ENCODE assay signal across 8 cellular contexts in the genomic region with DNA sequence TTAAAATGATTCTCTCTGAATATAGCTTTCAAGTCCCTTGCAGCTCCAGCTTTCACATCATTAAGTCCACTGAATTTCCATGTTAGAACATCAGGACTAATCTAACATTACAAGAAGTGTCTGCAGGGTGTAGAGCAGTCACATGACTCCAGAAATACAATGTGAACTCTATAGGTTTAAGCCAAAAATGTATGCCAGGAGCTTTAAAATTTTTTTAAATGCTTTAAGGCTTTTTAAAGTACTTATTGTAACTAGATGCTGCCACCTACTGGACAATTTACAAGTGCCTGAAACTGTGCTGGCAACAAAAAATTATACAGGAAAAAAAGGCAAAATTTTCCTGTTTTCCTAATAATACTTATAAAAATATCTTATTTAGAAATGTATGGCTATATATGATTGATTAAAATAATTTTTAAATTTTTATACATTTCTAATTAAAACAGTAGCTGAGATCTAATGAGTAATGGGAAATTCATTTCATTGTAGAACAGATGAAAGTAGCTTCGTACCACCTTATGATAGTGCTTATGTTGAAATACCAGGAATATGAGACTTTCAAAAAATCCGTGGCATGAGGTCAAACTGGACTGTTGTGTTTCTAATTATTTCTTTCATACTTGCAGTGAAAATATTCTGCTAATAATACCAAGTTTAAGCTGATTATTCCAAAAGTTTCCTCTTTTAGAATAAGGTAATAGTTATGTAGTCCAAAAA. TPM values are rescaled to one million over a fixed set of nuclear protein-coding genes. Genes with fewer than 3 reads are reported as not detected.
A peak's percentile ranks its signal among the peaks of the same experiment; 100 is the strongest.
DNase-seq lines count a peak whose midpoint lies in the region; ATAC-seq, FAIRE-seq and TF ChIP-seq lines count a peak whose summit lies in the region.

No MANE protein-coding gene starts in this region.

- no peak overlapping the region for H3K4me2 ChIP-seq in GM23248 (ENCODE audit: unreplicated experiment)
- no peak overlapping the region for H3K4me2 ChIP-seq in K562 (ENCODE audit: insufficient read depth, low read length)

- peaks cover 10% of the 10 kb centered on the region; the same call in 1 of the 2 replicates for H3F3A ChIP-seq in GM23248 (ENCODE audit: insufficient read depth)

- H3K9me1 ChIP-seq in K562 (ENCODE audit: control insufficient read depth, insufficient read depth, low read length), result no peaks in the 10 kb centered on the region

- H2AFZ ChIP-seq in GM23248 (0 out of 2 replicates have a peak overlapping the region, but pooled peaks have one; percentile 8), K562 (ENCODE audit: low read depth, low read length) (no peak overlapping the region)

- DNase-seq in CD14-positive monocyte (ENCODE audit: low spot score) (no peak), GM23248 (peak; percentile 84), NCI-H526 treated with DMSO at 0.1 percent for 48 hours (lab: John Stamatoyannopoulos, UW) (peak; percentile 54), K562 (ENCODE audit: extremely low read depth in 1 of 4, low spot score in 3 of 4) (peak; percentile 22 to 70 (median 23)), right lobe of liver (no peak)
- DNase-seq in activated T-helper 2 cell treated with anti-CD3 and anti-CD28 coated beads, Interferon-gamma antibody, Interleukin-2, Interleukin-4, amounts not matched to agents 10 μg/mL and 5 μg/mL and 100 μg/mL, durations not matched to agents 14 hours and 24 hours and 36 hours (ENCODE audit: low spot score), result no peak

- ATAC-seq in K562 (peak; percentile 59; the same call in 2 of the 3 replicates), right lobe of liver (peak in 2 of 4 donors; percentile 38 to 43), HG02852 (IDR thresholded peaks at IDR 0.05; ENCODE audit: unreplicated experiment) (no peak), HG03175 (IDR thresholded peaks at IDR 0.05; ENCODE audit: unreplicated experiment) (no peak)

- H4K20me1 ChIP-seq in GM23248 (ENCODE audit: insufficient read depth), result no peaks in the 10 kb centered on the region
- no peaks in the 10 kb centered on the region for H4K20me1 ChIP-seq in K562 (replicated peaks; ENCODE audit: control insufficient read depth, insufficient read depth, low read length)

- peak; percentile 91 to 93 for TF ChIP-seq RAD21 in K562 (CRISPR knock-in tag; conservative IDR thresholded peaks at IDR 0.05 in 1 of 2, IDR thresholded peaks at IDR 0.05 in 1 of 2)

- peaks cover 0 to 3% (median 0%) of the 10 kb centered on the region in 3 donors for H3K27me3 Mint-ChIP-seq in CD14-positive monocyte (ENCODE audit: low read depth in 3 of 3)
- peaks cover 59% of the 10 kb centered on the region for H3K27me3 Mint-ChIP-seq in activated T-helper 2 cell treated with anti-CD3 and anti-CD28 coated beads, Interferon-gamma antibody, Interleukin-2, Interleukin-4, amounts not matched to agents 10 μg/mL and 5 μg/mL and 100 μg/mL, durations not matched to agents 14 hours and 24 hours and 36 hours (ENCODE audit: low read depth)

- H3K9ac ChIP-seq in GM23248 (no peak overlapping the region; the same call in 1 of the 2 replicates), K562 (ENCODE audit: insufficient read depth in 1 of 2, low read depth in 2 of 2, low read length in 2 of 2) (no peak overlapping the region)

- FAIRE-seq in K562 (lab: Jason Lieb, UNC), result peak; percentile 70

- no peak for TF ChIP-seq EP300 in K562 (IDR thresholded peaks at IDR 0.05; ENCODE audit: low read length)

- POLR2A ChIA-PET in K562 (lab: Yijun Ruan, JAX), result interaction anchor here (0.8 to 1.5 kb wide), 3 partner anchors 21 to 71 kb away, joined by 4 to 5 read pairs (median 4); no protein-coding TSS in a partner anchor

- H3K4me3 ChIP-seq in GM23248, result no peak overlapping the region
- no peak overlapping the region for H3K4me3 ChIP-seq in K562
- no peak overlapping the region for H3K4me3 ChIP-seq in right lobe of liver

- H3K4me1 Mint-ChIP-seq in CD14-positive monocyte, result no peaks in the 10 kb centered on the region
- no peaks in the 10 kb centered on the region for H3K4me1 Mint-ChIP-seq in activated T-helper 2 cell treated with anti-CD3 and anti-CD28 coated beads, Interferon-gamma antibody, Interleukin-2, Interleukin-4, amounts not matched to agents 10 μg/mL and 5 μg/mL and 100 μg/mL, durations not matched to agents 14 hours and 24 hours and 36 hours (ENCODE audit: low read depth)

- H3K9me3 ChIP-seq in GM23248 (ENCODE audit: low read depth) (no peaks in the 10 kb centered on the region), K562 (replicated peaks; ENCODE audit: control insufficient read depth, insufficient read depth, low read depth, low read length) (no peaks in the 10 kb centered on the region), right lobe of liver (no peaks in the 10 kb centered on the region)

- TF ChIP-seq CTCF in CD14-positive monocyte (IDR thresholded peaks at IDR 0.05) (peak; percentile 85), K562 (IDR thresholded peaks at IDR 0.05 in 2 of 3, conservative IDR thresholded peaks at IDR 0.05 in 1 of 3; ENCODE audit: insufficient read depth in 2 of 3, low read depth in 1 of 3, low read length in 3 of 3) (peak; percentile 54 to 89 (median 63); a peak in 5 of 6 replicates), right lobe of liver (IDR thresholded peaks at IDR 0.05) (peak; percentile 65 to 91 (median 88))

- no TSS peak for BruUV-seq in K562 (replicated peaks; lab: Mats Ljungman, UMichigan)

- H3K79me2 ChIP-seq in GM23248 (ENCODE audit: insufficient read depth) (no peaks in the 10 kb centered on the region), K562 (ENCODE audit: control insufficient read depth, insufficient read depth, low read length) (no peaks in the 10 kb centered on the region)

- H3K4me1 ChIP-seq in GM23248 (ENCODE audit: insufficient read depth) (peaks cover 5% of the 10 kb centered on the region; the same call in 1 of the 2 replicates), K562 (replicated peaks in 1 of 2; ENCODE audit: control insufficient read depth in 2 of 2, insufficient read depth in 2 of 2, low read length in 2 of 2) (no peaks in the 10 kb centered on the region), right lobe of liver (no peaks in the 10 kb centered on the region)

- H3K27me3 ChIP-seq in GM23248 (replicated peaks; ENCODE audit: insufficient read depth) (no peaks in the 10 kb centered on the region), K562 (ENCODE audit: control insufficient read depth in 2 of 2, insufficient read depth in 2 of 2, low read length in 2 of 2) (no peaks in the 10 kb centered on the region), right lobe of liver (no peaks in the 10 kb centered on the region)

- CTCF ChIA-PET in K562 (lab: Yijun Ruan, JAX; ENCODE audit: low intra/inter-chr PET ratio), result interaction anchor here (1.2 to 2.8 kb wide), 3 partner anchors 71 to 939 kb away, joined by 4 to 59 read pairs (median 9); a partner anchor contains a TSS

- H3K36me3 ChIP-seq in GM23248 (ENCODE audit: low read depth) (no peaks in the 10 kb centered on the region; the same call in 1 of the 2 replicates), K562 (ENCODE audit: control insufficient read depth, insufficient read depth, low read length) (no peaks in the 10 kb centered on the region), right lobe of liver (no peaks in the 10 kb centered on the region)

- in situ Hi-C loops in GM23248 (cut with MboI), result no loop called here
- in situ Hi-C loops in K562 (cut with MboI), result no loop called here

- no peak overlapping the region for H3K4me3 Mint-ChIP-seq in CD14-positive monocyte
- no peak overlapping the region for H3K4me3 Mint-ChIP-seq in activated T-helper 2 cell treated with anti-CD3 and anti-CD28 coated beads, Interferon-gamma antibody, Interleukin-2, Interleukin-4, amounts not matched to agents 10 μg/mL and 5 μg/mL and 100 μg/mL, durations not matched to agents 14 hours and 24 hours and 36 hours (ENCODE audit: low read depth)

- no peaks in the 10 kb centered on the region for H3K36me3 Mint-ChIP-seq in CD14-positive monocyte
- no peaks in the 10 kb centered on the region for H3K36me3 Mint-ChIP-seq in activated T-helper 2 cell treated with anti-CD3 and anti-CD28 coated beads, Interferon-gamma antibody, Interleukin-2, Interleukin-4, amounts not matched to agents 10 μg/mL and 5 μg/mL and 100 μg/mL, durations not matched to agents 14 hours and 24 hours and 36 hours (ENCODE audit: low read depth)

- intact Hi-C loops in CD14-positive monocyte (cut with micrococcal nuclease), result loop anchor here (5.0 to 10.0 kb wide), 5 partner anchors 172 to 1050 kb away; a partner anchor contains a TSS
- intact Hi-C loops in K562 (cut with micrococcal nuclease), result loop anchor here (1.0 to 5.0 kb wide), 4 partner anchors 71 to 1050 kb away; no protein-coding TSS in a partner anchor
- intact Hi-C loops in right lobe of liver (cut with DNase I), result loop anchor here in 1 of 2 donors (10.0 kb wide), 1 partner anchor 72 kb away; no protein-coding TSS in a partner anchor
- intact Hi-C loops in activated T-helper 2 cell treated with anti-CD3 and anti-CD28 coated beads, Interferon-gamma antibody, Interleukin-2, Interleukin-4, amounts not matched to agents 10 μg/mL and 5 μg/mL and 100 μg/mL, durations not matched to agents 14 hours and 24 hours and 36 hours (cut with micrococcal nuclease), result loop anchor here (1.0 to 2.0 kb wide), 2 partner anchors 71 to 174 kb away; no protein-coding TSS in a partner anchor

- H3K9me2 ChIP-seq in GM23248 (ENCODE audit: insufficient read depth), result no peaks in the 10 kb centered on the region

- H3K27ac Mint-ChIP-seq in CD14-positive monocyte, result no peak overlapping the region
- H3K27ac Mint-ChIP-seq in activated T-helper 2 cell treated with anti-CD3 and anti-CD28 coated beads, Interferon-gamma antibody, Interleukin-2, Interleukin-4, amounts not matched to agents 10 μg/mL and 5 μg/mL and 100 μg/mL, durations not matched to agents 14 hours and 24 hours and 36 hours, result no peak overlapping the region

- 36 to 42% methylated on average over 2 of the region's 2 CpGs for WGBS in GM23248 (ENCODE audit: low coverage in 1 of 2, low lambda C conversion rate in 2 of 2, missing lambda C conversion rate in 2 of 2), 2 experiments
- WGBS in K562 (ENCODE audit: insufficient coverage, low coverage, missing lambda C conversion rate), result 47% methylated on average over 2 of the region's 2 CpGs
- WGBS in right lobe of liver (ENCODE audit: insufficient coverage, low coverage, low lambda C conversion rate, missing lambda C conversion rate), result 45% methylated on average over 2 of the region's 2 CpGs

- no peak for TF ChIP-seq POLR2A in K562 (conservative IDR thresholded peaks at IDR 0.05)
- no peak for TF ChIP-seq POLR2A in right lobe of liver (IDR thresholded peaks at IDR 0.05)

- H3K27ac ChIP-seq in GM23248, result no peak overlapping the region
- no peak overlapping the region for H3K27ac ChIP-seq in K562 (ENCODE audit: extremely low read depth, low read depth, low read length)
- H3K27ac ChIP-seq in right lobe of liver, result no peak overlapping the region

- H3K9me3 Mint-ChIP-seq in CD14-positive monocyte, result peaks cover 0 to 2% (median 0%) of the 10 kb centered on the region in 7 donors
- no peaks in the 10 kb centered on the region for H3K9me3 Mint-ChIP-seq in activated T-helper 2 cell treated with anti-CD3 and anti-CD28 coated beads, Interferon-gamma antibody, Interleukin-2, Interleukin-4, amounts not matched to agents 10 μg/mL and 5 μg/mL and 100 μg/mL, durations not matched to agents 14 hours and 24 hours and 36 hours

RNA-seq across cellular contexts. Expression of a gene that starts 25.7 kb away (rescaled TPM):
- polyA plus RNA-seq in CD14-positive monocyte, result under 1 TPM; 0.10 to 0.48 TPM
- total RNA-seq in GM23248 (2014; rRNA removed; shearing (Covaris generic)), result 1.6 and 2.4 TPM in 2 replicates
- 2.4 and 2.8 TPM in 2 replicates for polyA plus RNA-seq in GM23248 (2016; fragmentation: Nextera tagmentation; extraction: Ambion mirVana)
- total RNA-seq in K562 (2011; cell fraction: chromatin; rRNA removed; ENCODE audit: low replicate concordance), result 0.37 TPM in 1 of 2 replicates, not detected in the other
- total RNA-seq in K562 (2011; cell fraction: nucleolus; rRNA removed), result not detected in 2 replicates
- total RNA-seq in K562 (2011; cell fraction: nucleoplasm; rRNA removed), result 0.29 TPM in 1 of 2 replicates, not detected in the other
- total RNA-seq in K562 (2014; rRNA removed), result 0.08 and 0.23 TPM in 2 replicates
- total RNA-seq in K562 (2014; rRNA removed; fragmentation: Illumina TruSeq; extraction: Trizol), result 0.51 and 0.54 TPM in 2 replicates
- total RNA-seq in K562 (2015; rRNA removed; fragmentation: Illumina TruSeq; extraction: Trizol), result 0.34 and 0.43 TPM in 2 replicates
- 0.13 and 0.29 TPM in 2 replicates for total RNA-seq in K562 (2021)
- polyA plus RNA-seq in K562 (2011; rRNA removed), result 0.05 and 0.10 TPM in 2 replicates
- polyA plus RNA-seq in K562 (2011; cell fraction: cytosol; rRNA removed), result 0.01 and 0.03 TPM in 2 replicates
- polyA plus RNA-seq in K562 (2011; cell fraction: nucleus; rRNA removed), result 0.22 TPM in 1 of 2 replicates, not detected in the other
- polyA plus RNA-seq in K562 (2012), result 0.19 and 0.22 TPM in 2 replicates
- 0.21 and 0.42 TPM in 2 replicates for polyA plus RNA-seq in K562 (2014; fragmentation: Illumina TruSeq; extraction: Trizol)
- under 1 TPM; 0.07 to 0.20 TPM for polyA plus RNA-seq in K562 (2014; fragmentation: Nextera tagmentation; extraction: Ambion mirVana)
- 0.30 and 0.36 TPM in 2 replicates for polyA plus RNA-seq in K562 (2014; rRNA removed)
- polyA minus RNA-seq in K562 (2011; rRNA and poly(A)+ RNA removed), result not detected in 2 replicates
- polyA minus RNA-seq in K562 (2011; cell fraction: cytosol; rRNA and poly(A)+ RNA removed), result not detected in 2 replicates
- polyA minus RNA-seq in K562 (2011; cell fraction: nucleus; rRNA and poly(A)+ RNA removed), result 0.13 TPM in 1 of 2 replicates, not detected in the other
- total RNA-seq in right lobe of liver, result under 1 TPM in 5 of 6 experiments, not detected in 1; 0.07 to 0.74 (median 0.35) TPM
- 0.14 and 0.16 TPM in 2 replicates for total RNA-seq in activated T-helper 2 cell treated with anti-CD3 and anti-CD28 coated beads, Interferon-gamma antibody, Interleukin-2, Interleukin-4, amounts not matched to agents 10 μg/mL and 5 μg/mL and 100 μg/mL, durations not matched to agents 14 hours and 24 hours and 36 hours

Comparison
In these comparisons a context has a peak if more than half of its experiments do, and no peak if none do; other contexts are left out.
1. DNase-seq: peak in GM23248 (single experiment), NCI-H526 treated with DMSO at 0.1 percent for 48 hours (single experiment) and K562 (4 of 4); none in CD14-positive monocyte (single experiment), right lobe of liver (0 of 3) and activated T-helper 2 cell treated with anti-CD3 and anti-CD28 coated beads, Interferon-gamma antibody, Interleukin-2, Interleukin-4, amounts not matched to agents 10 μg/mL and 5 μg/mL and 100 μg/mL, durations not matched to agents 14 hours and 24 hours and 36 hours (single experiment).
2. Peak in every context shown above with its lines, with median percentiles within 50 percentile points of each other: CTCF ChIP-seq.